Comparison of ENCODE assay signal across 7 cellular contexts in the genomic region with DNA sequence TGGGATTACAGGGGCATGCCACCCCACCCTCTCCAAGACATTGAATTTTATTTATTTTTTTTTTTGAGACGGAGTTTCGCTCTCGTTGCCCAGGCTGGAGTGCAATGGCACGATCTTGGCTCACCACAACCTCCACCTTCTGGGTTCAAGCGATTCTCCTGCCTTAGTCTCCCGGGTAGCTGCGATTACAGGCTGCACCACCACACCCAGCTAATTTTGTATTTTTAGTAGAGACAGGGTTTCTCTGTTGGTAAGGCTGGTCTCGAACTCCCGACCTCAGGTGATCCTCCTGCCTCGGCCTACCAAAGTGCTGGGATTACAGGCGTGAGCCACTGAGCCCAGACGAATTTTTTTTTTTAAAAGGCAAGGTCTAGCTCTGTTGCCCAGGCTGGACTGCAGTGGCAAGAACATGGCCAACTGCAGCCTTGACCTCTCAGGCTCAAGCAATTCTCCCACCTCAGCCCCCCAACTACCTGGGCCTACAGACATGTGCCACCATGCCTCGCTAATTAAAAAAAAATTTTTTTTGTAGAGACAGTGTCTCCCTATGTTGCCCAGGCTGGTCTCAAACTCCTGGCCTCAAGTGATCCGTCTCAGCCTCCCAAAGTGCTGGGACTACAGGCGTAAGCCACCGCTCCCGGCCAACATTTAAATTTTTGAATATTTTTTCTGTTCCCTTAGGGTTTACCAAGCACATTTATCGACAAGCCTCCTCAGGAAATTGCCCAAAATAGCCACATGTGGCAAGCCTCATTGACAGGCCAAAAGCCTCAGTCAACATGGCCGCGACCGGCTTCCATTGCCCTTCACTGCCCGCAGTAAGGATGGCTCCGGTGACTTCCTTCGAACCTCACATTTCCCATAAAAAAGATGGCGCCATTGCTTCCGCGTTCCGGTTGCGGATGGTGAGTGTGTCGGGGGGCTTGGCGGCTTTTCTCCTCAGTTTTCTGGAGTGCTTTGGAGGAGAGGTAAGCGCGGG. TPM values are rescaled to one million over a fixed set of nuclear protein-coding genes. Genes with fewer than 3 reads are reported as not detected.
DNase-seq lines count a peak whose midpoint lies in the region; ATAC-seq, FAIRE-seq and TF ChIP-seq lines count a peak whose summit lies in the region.

A gene with protein sequence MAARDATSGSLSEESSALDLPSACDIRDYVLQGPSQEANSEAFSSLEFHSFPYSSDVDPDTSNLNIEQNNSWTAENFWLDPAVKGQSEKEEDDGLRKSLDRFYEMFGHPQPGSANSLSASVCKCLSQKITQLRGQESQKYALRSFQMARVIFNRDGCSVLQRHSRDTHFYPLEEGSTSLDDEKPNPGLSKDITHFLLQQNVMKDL (plus strand): TSS at position 890 of the 979 bp plus-strand sequence. CDS start 22,465 bp downstream, outside the sequence.

- peak within 1 kb of the TSS; percentile 75 for H3K4me3 ChIP-seq in astrocyte (ENCODE audit: insufficient read depth, low read depth, low read length)

- H2AFZ ChIP-seq in astrocyte (ENCODE audit: low read depth, low read length) = peak within 1 kb of the TSS; percentile 85

- H3K4me2 ChIP-seq in astrocyte (ENCODE audit: low read length) = peak within 1 kb of the TSS; percentile 92

- DNase-seq in NCI-H1930 (lab: John Stamatoyannopoulos, UW) (peak; percentile 69 to 77), T-helper 22 cell (ENCODE audit: low read depth) (peak; percentile 54), astrocyte (ENCODE audit: low read depth) (peak; percentile 79), hippocampal formation (lab: John Stamatoyannopoulos, UW) (peak; percentile 83 to 84), retina (peak; percentile 84)

- peak within 1 kb of the TSS; percentile 90 for H3K4me3 Mint-ChIP-seq in astrocyte (ENCODE audit: unreplicated experiment)

- FAIRE-seq in astrocyte (lab: Jason Lieb, UNC) = peak; percentile 23

- peaks cover 2% of the 10 kb centered on the region for H3K36me3 Mint-ChIP-seq in astrocyte (ENCODE audit: low read depth, unreplicated experiment)

- H4K20me1 ChIP-seq in astrocyte (ENCODE audit: insufficient read depth, low read length) = no peaks in the 10 kb centered on the region

- H3K9ac ChIP-seq in astrocyte (ENCODE audit: low read length) = peak within 1 kb of the TSS; percentile 81

- no peaks in the 10 kb centered on the region for H3K36me3 ChIP-seq in astrocyte (ENCODE audit: insufficient read depth, low read length)

- no peaks in the 10 kb centered on the region for H3K9me3 ChIP-seq in astrocyte (ENCODE audit: insufficient read depth, low read depth, low read length)

- peak; percentile 71 for ATAC-seq in GM18499 (IDR thresholded peaks at IDR 0.05; ENCODE audit: insufficient read depth, unreplicated experiment)
- peak; percentile 92 for ATAC-seq in HG02943 (IDR thresholded peaks at IDR 0.05; ENCODE audit: low read depth, unreplicated experiment)

- H3K27me3 Mint-ChIP-seq in astrocyte (ENCODE audit: low read depth, unreplicated experiment) = no peaks in the 10 kb centered on the region

- peak within 1 kb of the TSS; percentile 70 for H3K27ac ChIP-seq in astrocyte (ENCODE audit: low read depth, low read length)

- H3K27me3 ChIP-seq in astrocyte (ENCODE audit: insufficient read depth, low read length) = no peaks in the 10 kb centered on the region

- H3K79me2 ChIP-seq in astrocyte (ENCODE audit: insufficient read depth, low read length) = no peaks in the 10 kb centered on the region

- peaks cover 2% of the 10 kb centered on the region for H3K4me1 Mint-ChIP-seq in astrocyte (ENCODE audit: low read depth, unreplicated experiment)

- peaks cover 3% of the 10 kb centered on the region for H3K4me1 ChIP-seq in astrocyte (ENCODE audit: insufficient read depth, low read length)

- no peaks in the 10 kb centered on the region for H3K9me3 Mint-ChIP-seq in astrocyte (ENCODE audit: unreplicated experiment)

- H3K27ac Mint-ChIP-seq in astrocyte (ENCODE audit: unreplicated experiment) = peak within 1 kb of the TSS; percentile 97

- no peak for TF ChIP-seq CTCF in astrocyte (IDR thresholded peaks at IDR 0.05; ENCODE audit: insufficient read depth, low read depth, low read length)

RNA-seq across cellular contexts. Expression of the gene that starts here (rescaled TPM):
- 2.9 and 3.5 TPM in 2 replicates for total RNA-seq in astrocyte

Comparison
In these comparisons a context has a peak if more than half of its experiments do, and no peak if none do; other contexts are left out.
1. Peak in every context shown above with its lines: DNase-seq, ATAC-seq, H3K4me3 ChIP-seq and H3K27ac ChIP-seq.